Comparison of ENCODE assay signal across 23 cellular contexts in genomic region chr20:5808901-5809300, GRCh38.
"Had no signal": no experiment of that assay in that cellular context is flagged by ENCODE, and none has a peak within 500 bp of the region (broad histone marks: within the 10 kb centered on the region; RNA-seq: fewer than 3 reads in every experiment).

No MANE protein-coding gene starts in this region.

- FAIRE-seq: HTR-8/SVneo, K562, RCC 7860 had no signal

- H3K9me3 ChIP-seq: SJSA1 had no signal

- DNase-seq: Kasumi-1, MM.1S, NCI-H1092 treated with DMSO at 0.1 percent for 48 hours, NCI-H1436, NCI-H187, NCI-H2029, NCI-H2081 treated with DMSO at 0.1 percent for 48 hours, NCI-H2171, NCI-H226, NCI-H446, NCI-H510A, NCI-H69, NCI-H774, Right ventricle myocardium superior, RPMI8226, SIG-M5 had no signal

- H3K27ac ChIP-seq: HL-60, KMS-11, SJSA1, SK-N-MC had no signal

- H3K4me3 ChIP-seq: K562, SJSA1, SK-N-MC had no signal

- H3K36me3 ChIP-seq: SJSA1 had no signal

- H3K27me3 ChIP-seq: SJSA1 had no signal

- ATAC-seq: K562 had no signal

- H3K4me1 ChIP-seq: SJSA1 had no signal
